ENCODE assay signal across 1 cellular context in the genomic region with DNA sequence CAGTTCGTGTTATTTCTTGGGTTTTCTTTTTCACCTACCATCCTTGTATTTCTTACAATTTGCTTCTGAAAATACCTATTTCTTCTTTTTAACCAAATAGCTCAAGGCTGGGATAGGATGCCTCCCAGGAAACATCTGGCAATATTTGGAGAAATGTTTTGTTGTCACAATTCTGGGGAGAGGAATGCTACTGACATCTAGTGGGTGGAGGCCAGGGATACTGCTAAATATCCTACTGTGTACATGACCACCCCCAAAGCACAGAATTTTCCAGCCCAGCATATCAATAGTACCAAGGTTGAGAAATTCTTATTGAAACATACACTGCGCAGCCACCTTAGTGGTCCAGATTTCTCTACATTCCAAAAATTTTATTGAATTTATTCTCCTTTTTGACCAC.
TF ChIP-seq lines count a peak whose summit lies in the region.

No MANE protein-coding gene starts in this region.

TF ChIP-seq in WTC11, 78 proteins besides CTCF, POLR2A, EP300 and RAD21:
- TF ChIP-seq, protein P1, sequence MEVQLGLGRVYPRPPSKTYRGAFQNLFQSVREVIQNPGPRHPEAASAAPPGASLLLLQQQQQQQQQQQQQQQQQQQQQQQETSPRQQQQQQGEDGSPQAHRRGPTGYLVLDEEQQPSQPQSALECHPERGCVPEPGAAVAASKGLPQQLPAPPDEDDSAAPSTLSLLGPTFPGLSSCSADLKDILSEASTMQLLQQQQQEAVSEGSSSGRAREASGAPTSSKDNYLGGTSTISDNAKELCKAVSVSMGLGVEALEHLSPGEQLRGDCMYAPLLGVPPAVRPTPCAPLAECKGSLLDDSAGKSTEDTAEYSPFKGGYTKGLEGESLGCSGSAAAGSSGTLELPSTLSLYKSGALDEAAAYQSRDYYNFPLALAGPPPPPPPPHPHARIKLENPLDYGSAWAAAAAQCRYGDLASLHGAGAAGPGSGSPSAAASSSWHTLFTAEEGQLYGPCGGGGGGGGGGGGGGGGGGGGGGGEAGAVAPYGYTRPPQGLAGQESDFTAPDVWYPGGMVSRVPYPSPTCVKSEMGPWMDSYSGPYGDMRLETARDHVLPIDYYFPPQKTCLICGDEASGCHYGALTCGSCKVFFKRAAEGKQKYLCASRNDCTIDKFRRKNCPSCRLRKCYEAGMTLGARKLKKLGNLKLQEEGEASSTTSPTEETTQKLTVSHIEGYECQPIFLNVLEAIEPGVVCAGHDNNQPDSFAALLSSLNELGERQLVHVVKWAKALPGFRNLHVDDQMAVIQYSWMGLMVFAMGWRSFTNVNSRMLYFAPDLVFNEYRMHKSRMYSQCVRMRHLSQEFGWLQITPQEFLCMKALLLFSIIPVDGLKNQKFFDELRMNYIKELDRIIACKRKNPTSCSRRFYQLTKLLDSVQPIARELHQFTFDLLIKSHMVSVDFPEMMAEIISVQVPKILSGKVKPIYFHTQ (CRISPR knock-in tag; IDR thresholded peaks at IDR 0.05), result no peak
- TF ChIP-seq ZNF423 (CRISPR knock-in tag; IDR thresholded peaks at IDR 0.05), result no peak
- TF ChIP-seq ZNF416 (CRISPR knock-in tag; IDR thresholded peaks at IDR 0.05), result no peak
- no peak for TF ChIP-seq NFE2L1 (CRISPR knock-in tag; IDR thresholded peaks at IDR 0.05)
- TF ChIP-seq, protein P2, sequence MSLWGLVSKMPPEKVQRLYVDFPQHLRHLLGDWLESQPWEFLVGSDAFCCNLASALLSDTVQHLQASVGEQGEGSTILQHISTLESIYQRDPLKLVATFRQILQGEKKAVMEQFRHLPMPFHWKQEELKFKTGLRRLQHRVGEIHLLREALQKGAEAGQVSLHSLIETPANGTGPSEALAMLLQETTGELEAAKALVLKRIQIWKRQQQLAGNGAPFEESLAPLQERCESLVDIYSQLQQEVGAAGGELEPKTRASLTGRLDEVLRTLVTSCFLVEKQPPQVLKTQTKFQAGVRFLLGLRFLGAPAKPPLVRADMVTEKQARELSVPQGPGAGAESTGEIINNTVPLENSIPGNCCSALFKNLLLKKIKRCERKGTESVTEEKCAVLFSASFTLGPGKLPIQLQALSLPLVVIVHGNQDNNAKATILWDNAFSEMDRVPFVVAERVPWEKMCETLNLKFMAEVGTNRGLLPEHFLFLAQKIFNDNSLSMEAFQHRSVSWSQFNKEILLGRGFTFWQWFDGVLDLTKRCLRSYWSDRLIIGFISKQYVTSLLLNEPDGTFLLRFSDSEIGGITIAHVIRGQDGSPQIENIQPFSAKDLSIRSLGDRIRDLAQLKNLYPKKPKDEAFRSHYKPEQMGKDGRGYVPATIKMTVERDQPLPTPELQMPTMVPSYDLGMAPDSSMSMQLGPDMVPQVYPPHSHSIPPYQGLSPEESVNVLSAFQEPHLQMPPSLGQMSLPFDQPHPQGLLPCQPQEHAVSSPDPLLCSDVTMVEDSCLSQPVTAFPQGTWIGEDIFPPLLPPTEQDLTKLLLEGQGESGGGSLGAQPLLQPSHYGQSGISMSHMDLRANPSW (CRISPR knock-in tag; conservative IDR thresholded peaks at IDR 0.05; ENCODE audit: low read depth), result no peak
- no peak for TF ChIP-seq TEAD1 (CRISPR knock-in tag; IDR thresholded peaks at IDR 0.05)
- TF ChIP-seq, protein P3, sequence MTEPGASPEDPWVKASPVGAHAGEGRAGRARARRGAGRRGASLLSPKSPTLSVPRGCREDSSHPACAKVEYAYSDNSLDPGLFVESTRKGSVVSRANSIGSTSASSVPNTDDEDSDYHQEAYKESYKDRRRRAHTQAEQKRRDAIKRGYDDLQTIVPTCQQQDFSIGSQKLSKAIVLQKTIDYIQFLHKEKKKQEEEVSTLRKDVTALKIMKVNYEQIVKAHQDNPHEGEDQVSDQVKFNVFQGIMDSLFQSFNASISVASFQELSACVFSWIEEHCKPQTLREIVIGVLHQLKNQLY (CRISPR knock-in tag; IDR thresholded peaks at IDR 0.05), result no peak
- no peak for TF ChIP-seq FOXJ3 (CRISPR knock-in tag; IDR thresholded peaks at IDR 0.05; ENCODE audit: borderline replicate concordance)
- TF ChIP-seq, protein P4, sequence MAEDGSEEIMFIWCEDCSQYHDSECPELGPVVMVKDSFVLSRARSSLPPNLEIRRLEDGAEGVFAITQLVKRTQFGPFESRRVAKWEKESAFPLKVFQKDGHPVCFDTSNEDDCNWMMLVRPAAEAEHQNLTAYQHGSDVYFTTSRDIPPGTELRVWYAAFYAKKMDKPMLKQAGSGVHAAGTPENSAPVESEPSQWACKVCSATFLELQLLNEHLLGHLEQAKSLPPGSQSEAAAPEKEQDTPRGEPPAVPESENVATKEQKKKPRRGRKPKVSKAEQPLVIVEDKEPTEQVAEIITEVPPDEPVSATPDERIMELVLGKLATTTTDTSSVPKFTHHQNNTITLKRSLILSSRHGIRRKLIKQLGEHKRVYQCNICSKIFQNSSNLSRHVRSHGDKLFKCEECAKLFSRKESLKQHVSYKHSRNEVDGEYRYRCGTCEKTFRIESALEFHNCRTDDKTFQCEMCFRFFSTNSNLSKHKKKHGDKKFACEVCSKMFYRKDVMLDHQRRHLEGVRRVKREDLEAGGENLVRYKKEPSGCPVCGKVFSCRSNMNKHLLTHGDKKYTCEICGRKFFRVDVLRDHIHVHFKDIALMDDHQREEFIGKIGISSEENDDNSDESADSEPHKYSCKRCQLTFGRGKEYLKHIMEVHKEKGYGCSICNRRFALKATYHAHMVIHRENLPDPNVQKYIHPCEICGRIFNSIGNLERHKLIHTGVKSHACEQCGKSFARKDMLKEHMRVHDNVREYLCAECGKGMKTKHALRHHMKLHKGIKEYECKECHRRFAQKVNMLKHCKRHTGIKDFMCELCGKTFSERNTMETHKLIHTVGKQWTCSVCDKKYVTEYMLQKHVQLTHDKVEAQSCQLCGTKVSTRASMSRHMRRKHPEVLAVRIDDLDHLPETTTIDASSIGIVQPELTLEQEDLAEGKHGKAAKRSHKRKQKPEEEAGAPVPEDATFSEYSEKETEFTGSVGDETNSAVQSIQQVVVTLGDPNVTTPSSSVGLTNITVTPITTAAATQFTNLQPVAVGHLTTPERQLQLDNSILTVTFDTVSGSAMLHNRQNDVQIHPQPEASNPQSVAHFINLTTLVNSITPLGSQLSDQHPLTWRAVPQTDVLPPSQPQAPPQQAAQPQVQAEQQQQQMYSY (CRISPR knock-in tag; IDR thresholded peaks at IDR 0.05), result no peak
- no peak for TF ChIP-seq JUN (CRISPR knock-in tag; IDR thresholded peaks at IDR 0.05)
- TF ChIP-seq MXD4 (CRISPR knock-in tag; IDR thresholded peaks at IDR 0.05; ENCODE audit: borderline replicate concordance), result no peak
- TF ChIP-seq, protein P5, sequence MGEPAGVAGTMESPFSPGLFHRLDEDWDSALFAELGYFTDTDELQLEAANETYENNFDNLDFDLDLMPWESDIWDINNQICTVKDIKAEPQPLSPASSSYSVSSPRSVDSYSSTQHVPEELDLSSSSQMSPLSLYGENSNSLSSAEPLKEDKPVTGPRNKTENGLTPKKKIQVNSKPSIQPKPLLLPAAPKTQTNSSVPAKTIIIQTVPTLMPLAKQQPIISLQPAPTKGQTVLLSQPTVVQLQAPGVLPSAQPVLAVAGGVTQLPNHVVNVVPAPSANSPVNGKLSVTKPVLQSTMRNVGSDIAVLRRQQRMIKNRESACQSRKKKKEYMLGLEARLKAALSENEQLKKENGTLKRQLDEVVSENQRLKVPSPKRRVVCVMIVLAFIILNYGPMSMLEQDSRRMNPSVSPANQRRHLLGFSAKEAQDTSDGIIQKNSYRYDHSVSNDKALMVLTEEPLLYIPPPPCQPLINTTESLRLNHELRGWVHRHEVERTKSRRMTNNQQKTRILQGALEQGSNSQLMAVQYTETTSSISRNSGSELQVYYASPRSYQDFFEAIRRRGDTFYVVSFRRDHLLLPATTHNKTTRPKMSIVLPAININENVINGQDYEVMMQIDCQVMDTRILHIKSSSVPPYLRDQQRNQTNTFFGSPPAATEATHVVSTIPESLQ (CRISPR knock-in tag; IDR thresholded peaks at IDR 0.05), result no peak
TF ChIP-seq in WTC11: peak in this region for 0.
